ENCODE assay signal across 10 cellular contexts in the genomic region with DNA sequence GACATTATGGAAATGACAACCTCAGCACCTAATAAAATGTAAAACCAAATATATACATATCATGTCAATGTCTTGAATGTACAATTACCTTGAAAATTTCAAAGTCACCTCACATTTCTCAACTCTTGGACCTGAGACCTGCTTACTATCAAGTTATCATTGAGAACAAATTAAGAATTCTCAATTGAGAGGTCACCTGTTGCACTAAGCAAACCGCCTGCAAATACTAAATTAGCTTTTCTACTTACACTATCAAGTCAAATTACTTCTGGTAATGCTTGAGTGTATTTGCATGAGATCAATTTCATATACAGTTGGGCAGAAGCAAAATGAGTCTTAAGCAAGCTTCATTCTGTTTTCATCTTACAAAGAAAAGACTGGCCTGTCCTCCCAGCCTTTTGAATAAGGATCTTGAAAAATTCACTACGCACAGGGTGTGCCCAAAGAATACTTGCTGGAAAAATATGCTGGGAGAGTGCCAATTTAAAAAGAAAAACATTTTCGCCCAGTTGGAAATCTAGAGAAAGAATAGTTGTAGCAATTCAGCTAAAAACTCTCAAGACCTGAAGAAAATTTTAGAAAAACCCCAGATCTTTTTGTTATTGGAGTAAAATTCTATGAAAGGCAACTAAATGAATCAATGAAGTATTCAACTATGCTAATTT. TPM values are rescaled to one million over a fixed set of nuclear protein-coding genes. Genes with fewer than 3 reads are reported as not detected.
DNase-seq lines count a peak whose midpoint lies in the region; ATAC-seq and TF ChIP-seq lines count a peak whose summit lies in the region.
"Had no signal": no experiment of that assay in that cellular context is flagged by ENCODE, and none has a peak within 500 bp of the region (broad histone marks: within the 10 kb centered on the region; RNA-seq: fewer than 3 reads in every experiment).

No MANE protein-coding gene starts in this region.

- H3K27ac Mint-ChIP-seq in MCF 10A (ENCODE audit: low read depth, unreplicated experiment) (peak overlapping the region; percentile 75), brain (peak overlapping the region in 4 of 5 experiments; percentile 13 to 76 (median 69))

- H3K4me1 ChIP-seq in breast epithelium: peaks cover 4 to 13% of the 10 kb centered on the region in 2 donors
- H3K4me1 ChIP-seq in mesenchymal stem cell (ENCODE audit: control insufficient read depth, insufficient read depth, low read depth, low read length): peaks cover 21% of the 10 kb centered on the region
- H3K4me1 ChIP-seq in upper lobe of left lung: peaks cover 72 to 88% (median 83%) of the 10 kb centered on the region in 4 donors

- H3K27me3 ChIP-seq in breast epithelium: no peaks in the 10 kb centered on the region
- H3K27me3 ChIP-seq in mesenchymal stem cell (ENCODE audit: control insufficient read depth in 1 of 2, insufficient read depth in 1 of 2, low read length in 2 of 2): no peaks in the 10 kb centered on the region
- no peaks in the 10 kb centered on the region for H3K27me3 ChIP-seq in upper lobe of left lung

- H3K4me3 Mint-ChIP-seq in MCF 10A (ENCODE audit: unreplicated experiment) (peak overlapping the region; percentile 23), brain (peak overlapping the region in 3 of 5 experiments; percentile 17 to 61 (median 25))

- DNase-seq in MCF 10A (ENCODE audit: unreplicated experiment) (no peak), breast epithelium (ENCODE audit: low spot score in 2 of 2) (no peak), mesenchymal stem cell (no peak), upper lobe of left lung (no peak), left colon (no peak), COLO829 (ENCODE audit: low spot score) (no peak)
- DNase-seq: NCI-H510A had no signal

- H3K14ac ChIP-seq in mesenchymal stem cell (ENCODE audit: low read length in 2 of 2): no peak overlapping the region

- H3K27ac ChIP-seq in breast epithelium: peak overlapping the region in 1 of 2 donors; percentile 3
- H3K27ac ChIP-seq in mesenchymal stem cell (ENCODE audit: low read length, poor library complexity, severe bottlenecking): peak overlapping the region; percentile 21
- peak overlapping the region in 3 of 4 donors; percentile 9 to 75 (median 74) for H3K27ac ChIP-seq in upper lobe of left lung

- BruUV-seq in MCF 10A (replicated peaks; lab: Mats Ljungman, UMichigan): no TSS peak

- H3K9ac ChIP-seq in mesenchymal stem cell (ENCODE audit: low read length): peak overlapping the region; percentile 56

- H3K36me3 ChIP-seq in breast epithelium: no peaks in the 10 kb centered on the region
- peaks cover 3 to 11% of the 10 kb centered on the region in 2 experiments for H3K36me3 ChIP-seq in mesenchymal stem cell (ENCODE audit: control insufficient read depth in 1 of 2, insufficient read depth in 2 of 2, low read depth in 1 of 2, low read length in 2 of 2)
- no peaks in the 10 kb centered on the region for H3K36me3 ChIP-seq in upper lobe of left lung

- no peak overlapping the region for H3K4ac ChIP-seq in mesenchymal stem cell (ENCODE audit: low read depth in 1 of 2, low read length in 2 of 2)

- TF ChIP-seq CTCF in MCF 10A (IDR thresholded peaks at IDR 0.05; ENCODE audit: unreplicated experiment) (no peak), breast epithelium (IDR thresholded peaks at IDR 0.05) (no peak), brain (conservative IDR thresholded peaks at IDR 0.05) (no peak), upper lobe of left lung (IDR thresholded peaks at IDR 0.05) (no peak)

- intact Hi-C loops in MCF 10A (cut with micrococcal nuclease) (no loop called here), breast epithelium (cut with DNase I; ENCODE audit: low total_unique reads) (no loop called here), left colon (cut with DNase I, micrococcal nuclease) (no loop called here)

- ATAC-seq in upper lobe of left lung (ENCODE audit: low FRiP score in 2 of 2): peak in 1 of 2 donors; percentile 69
- no peak for ATAC-seq in HG02623 (IDR thresholded peaks at IDR 0.05; ENCODE audit: unreplicated experiment)
- ATAC-seq in left colon: no peak

- H2AK5ac ChIP-seq in mesenchymal stem cell (ENCODE audit: low read length, severe bottlenecking): no peak overlapping the region

- H4K8ac ChIP-seq in mesenchymal stem cell (ENCODE audit: low read length): no peak overlapping the region

- no peak overlapping the region for H2BK15ac ChIP-seq in mesenchymal stem cell (ENCODE audit: low read depth, poor library complexity, severe bottlenecking)

- no peak overlapping the region for H3K4me3 ChIP-seq in breast epithelium
- H3K4me3 ChIP-seq in mesenchymal stem cell (ENCODE audit: insufficient read depth in 1 of 2, low read depth in 1 of 2, low read length in 2 of 2): peak overlapping the region in 1 of 2 experiments; percentile 16
- H3K4me3 ChIP-seq in upper lobe of left lung: no peak overlapping the region
- H3K4me3 ChIP-seq: lung had no signal

- H2BK120ac ChIP-seq in mesenchymal stem cell (ENCODE audit: low read depth, low read length): no peak overlapping the region

- TF ChIP-seq EP300 in upper lobe of left lung (IDR thresholded peaks at IDR 0.05): no peak

- POLR2A ChIA-PET in MCF 10A (lab: Yijun Ruan, JAX): interaction anchor here (0.7 to 1.7 kb wide), 7 partner anchors 11 to 94 kb away, joined by 3 to 14 read pairs (median 5); partner anchors contain the start of gene KANSL1

- no peak overlapping the region for H4K91ac ChIP-seq in mesenchymal stem cell (ENCODE audit: low read length)

- H3K79me1 ChIP-seq in mesenchymal stem cell (replicated peaks; ENCODE audit: low read length, poor library complexity, severe bottlenecking): no peaks in the 10 kb centered on the region

- WGBS in mesenchymal stem cell: 92% methylated on average over 1 of the region's 3 CpGs
- WGBS in upper lobe of left lung, 2 donors: 33 to 53% methylated on average over 3 of the region's 3 CpGs

- no peak overlapping the region for H3K23ac ChIP-seq in mesenchymal stem cell (ENCODE audit: low read length in 2 of 2)

- TF ChIP-seq POLR2A in breast epithelium (IDR thresholded peaks at IDR 0.05) (no peak), upper lobe of left lung (IDR thresholded peaks at IDR 0.05) (no peak)

- H3K9me3 ChIP-seq in breast epithelium: no peaks in the 10 kb centered on the region
- no peaks in the 10 kb centered on the region for H3K9me3 ChIP-seq in mesenchymal stem cell (ENCODE audit: control insufficient read depth, low read length)
- no peaks in the 10 kb centered on the region for H3K9me3 ChIP-seq in upper lobe of left lung

- no peak overlapping the region for H2BK12ac ChIP-seq in mesenchymal stem cell (ENCODE audit: low read length in 2 of 2)

- H3K36me3 Mint-ChIP-seq in MCF 10A (ENCODE audit: insufficient read depth, unreplicated experiment): peaks cover 9% of the 10 kb centered on the region
- peaks cover 34% of the 10 kb centered on the region for H3K36me3 Mint-ChIP-seq in brain

- H2AFZ ChIP-seq in mesenchymal stem cell (ENCODE audit: low read depth, low read length): no peak overlapping the region

- H3K4me1 Mint-ChIP-seq in MCF 10A (ENCODE audit: insufficient read depth, unreplicated experiment): peaks cover 61% of the 10 kb centered on the region
- H3K4me1 Mint-ChIP-seq in brain: peaks cover 90% of the 10 kb centered on the region

- no peak overlapping the region for H3K4me2 ChIP-seq in mesenchymal stem cell (ENCODE audit: low read length, poor library complexity, severe bottlenecking)

- H3K18ac ChIP-seq in mesenchymal stem cell (ENCODE audit: low read depth in 1 of 2, low read length in 2 of 2): no peak overlapping the region

- H2BK5ac ChIP-seq in mesenchymal stem cell (ENCODE audit: low read depth, low read length, poor library complexity, severe bottlenecking): no peak overlapping the region

- CTCF ChIA-PET in MCF 10A (lab: Yijun Ruan, JAX): interaction anchor here (1.0 to 1.7 kb wide), 3 partner anchors 29 to 86 kb away, joined by 4 to 5 read pairs (median 5); partner anchors contain the start of gene KANSL1

- H3K9me3 Mint-ChIP-seq in MCF 10A (ENCODE audit: unreplicated experiment) (peaks cover 5% of the 10 kb centered on the region), brain (no peaks in the 10 kb centered on the region)

- H3K27me3 Mint-ChIP-seq in MCF 10A (ENCODE audit: insufficient read depth, unreplicated experiment): no peaks in the 10 kb centered on the region
- H3K27me3 Mint-ChIP-seq in brain: no peaks in the 10 kb centered on the region

RNA-seq across cellular contexts. Expression of gene KANSL1, which starts 35.7 kb away (rescaled TPM):
- total RNA-seq in MCF 10A (2022) (67.1 and 69.0 TPM in 2 replicates), breast epithelium (100 to 1,000 TPM in 2 of 3 donors, 10 to 100 TPM in 1; 59.5 to 142 (median 111) TPM), upper lobe of left lung (100 to 1,000 TPM in 3 of 6 donors, 10 to 100 TPM in 3; 60.5 to 294 (median 108) TPM), left colon (10 to 100 TPM; 79.4 to 81.9 TPM)
- 25.7 TPM for polyA plus RNA-seq in brain (ENCODE audit: insufficient read depth, low read depth, low replicate concordance)
- 20.1 TPM for polyA plus RNA-seq in mesenchymal stem cell (2013, experiment 1 of 2)
- polyA plus RNA-seq in mesenchymal stem cell (2013, experiment 2 of 2): 20.0 TPM
